ENCODE assay signal across 9 cellular contexts in the genomic region with DNA sequence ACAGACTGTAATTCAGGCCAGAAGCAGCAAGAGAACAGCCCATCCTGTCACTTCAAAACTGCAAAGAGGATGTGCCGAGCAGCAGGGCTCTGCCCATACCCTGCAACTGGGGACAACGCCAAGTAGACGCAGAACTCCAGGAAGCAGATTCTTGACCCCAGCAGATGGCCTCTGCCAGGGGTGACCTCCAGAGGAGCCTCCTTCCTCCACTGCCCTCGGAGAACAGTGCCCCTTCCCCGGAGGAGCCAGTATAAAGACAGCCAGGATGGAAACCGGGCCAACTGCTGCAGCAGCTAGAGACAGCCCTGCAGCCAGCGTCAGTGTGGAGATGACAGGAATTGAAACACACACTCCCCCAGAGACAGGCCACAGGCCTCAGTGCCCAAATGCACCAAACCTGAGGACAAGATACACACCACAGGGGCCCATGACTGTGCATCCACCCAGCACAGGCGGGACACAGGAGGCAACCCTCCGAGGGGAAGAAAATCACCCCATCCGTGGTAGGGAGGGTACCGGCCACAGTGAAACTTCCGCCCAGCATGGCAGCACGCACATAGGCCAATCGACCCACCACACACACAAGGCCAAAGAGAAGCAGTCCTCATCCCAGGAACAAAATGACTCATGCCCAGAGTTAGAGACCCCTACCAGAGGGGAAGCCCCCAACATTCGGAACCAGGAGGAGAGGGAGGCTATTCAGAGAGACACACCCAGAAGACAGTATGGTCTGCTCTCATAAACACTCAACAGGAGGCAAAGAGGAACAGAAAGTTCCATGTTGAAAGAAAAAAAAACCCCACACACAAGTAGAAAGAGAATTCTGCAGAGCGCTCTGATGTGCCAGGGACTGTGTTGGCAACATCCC. TPM values are rescaled to one million over a fixed set of nuclear protein-coding genes. Genes with fewer than 3 reads are reported as not detected.
DNase-seq lines count a peak whose midpoint lies in the region; ATAC-seq and TF ChIP-seq lines count a peak whose summit lies in the region.
"Had no signal": no experiment of that assay in that cellular context is flagged by ENCODE, and none has a peak within 500 bp of the region (broad histone marks: within the 10 kb centered on the region; RNA-seq: fewer than 3 reads in every experiment).

No MANE protein-coding gene starts in this region.

- H3K9me3 ChIP-seq in breast epithelium: no peaks in the 10 kb centered on the region
- H3K9me3 ChIP-seq: SJSA1 had no signal

- DNase-seq in GM10266 (ENCODE audit: extremely low spot score) (peak; percentile 71), MV-4-11 (lab: John Stamatoyannopoulos, UW) (peak; percentile 88), breast epithelium (ENCODE audit: low spot score in 2 of 2) (no peak), myocyte (ENCODE audit: low read depth) (peak; percentile 24), LoVo (ENCODE audit: low spot score) (no peak), GOT3 (lab: John Stamatoyannopoulos, UW) (no peak), COLO829 (ENCODE audit: low spot score) (no peak)

- H3K27me3 ChIP-seq in breast epithelium: no peaks in the 10 kb centered on the region
- H3K27me3 ChIP-seq: SJSA1 had no signal

- no peak for TF ChIP-seq CTCF in GM10266 (IDR thresholded peaks at IDR 0.05; ENCODE audit: control insufficient read depth, insufficient read depth, low read depth, missing control alignments)
- TF ChIP-seq CTCF in breast epithelium (IDR thresholded peaks at IDR 0.05): no peak

- peak overlapping the region; percentile 98 to 100 (median 98) for H3K4me3 ChIP-seq in breast epithelium
- H3K4me3 ChIP-seq: SJSA1 had no signal

- intact Hi-C loops in breast epithelium (cut with DNase I; ENCODE audit: low total_unique reads): loop anchor here (10.0 kb wide), 1 partner anchor 116 kb away; no protein-coding TSS in a partner anchor

- peaks cover 34 to 47% of the 10 kb centered on the region in 2 donors for H3K4me1 ChIP-seq in breast epithelium

- ATAC-seq in GM21528 (IDR thresholded peaks at IDR 0.05; ENCODE audit: low FRiP score, unreplicated experiment): peak; percentile 51

- TF ChIP-seq POLR2A in breast epithelium (IDR thresholded peaks at IDR 0.05): no peak

- H3K27ac ChIP-seq in breast epithelium: peak overlapping the region; percentile 96 to 99
- H3K27ac ChIP-seq: SJSA1 had no signal

- no peaks in the 10 kb centered on the region for H3K36me3 ChIP-seq in breast epithelium

RNA-seq across cellular contexts. Expression of a gene that starts 5.6 kb away (rescaled TPM):
- total RNA-seq in breast epithelium (1,000 to 10,000 TPM in 2 of 3 donors, 100 to 1,000 TPM in 1; 636 to 1,393 (median 1,040) TPM), myocyte (141 and 144 TPM in 2 replicates)
- 151 TPM for polyA plus RNA-seq in myocyte (2012)

RNA-seq across cellular contexts. Expression of a gene that starts 32.7 kb away (rescaled TPM):
- total RNA-seq in breast epithelium: 1,000 to 10,000 TPM; 1,312 to 1,961 (median 1,794) TPM
- 1,484 and 1,704 TPM in 2 replicates for total RNA-seq in myocyte
- polyA plus RNA-seq in myocyte (2012): 1,763 TPM

RNA-seq across cellular contexts. Expression of a gene that starts 50.3 kb away (rescaled TPM):
- total RNA-seq in breast epithelium (10 to 100 TPM in 2 of 3 donors, 1 to 10 TPM in 1; 7.7 to 12.1 (median 10.7) TPM), myocyte (7.5 and 8.1 TPM in 2 replicates)
- polyA plus RNA-seq in myocyte (2012): 13.5 TPM

Comparison
In these comparisons a context has a peak if more than half of its experiments do, and no peak if none do; other contexts are left out.
1. DNase-seq: peak in GM10266 (single experiment), MV-4-11 (single experiment) and myocyte (single experiment); none in breast epithelium (0 of 2), LoVo (single experiment), GOT3 (single experiment) and COLO829 (single experiment).